Comparison of ENCODE assay signal across 1 cellular context in the genomic region with DNA sequence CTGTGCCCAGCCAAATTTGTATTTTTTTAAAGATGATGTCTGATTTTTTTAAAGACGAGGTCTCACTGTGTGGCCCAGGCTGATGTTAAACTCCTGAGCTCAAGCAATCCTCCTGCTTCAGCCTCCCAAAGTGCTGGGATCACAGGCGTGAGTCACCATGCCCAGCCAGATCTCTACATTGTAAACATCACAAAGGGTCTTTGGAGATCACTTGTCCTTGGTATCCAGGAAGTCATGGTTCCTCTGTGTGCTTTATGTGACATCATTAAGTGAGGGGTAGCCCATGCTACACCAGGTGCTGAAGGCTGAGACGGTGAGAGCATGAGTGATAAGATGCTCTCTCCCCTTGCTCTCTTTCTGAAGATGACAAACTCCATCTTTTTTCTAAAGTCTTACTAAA.
TF ChIP-seq lines count a peak whose summit lies in the region.

No MANE protein-coding gene starts in this region.

TF ChIP-seq in K562, 482 proteins besides CTCF, POLR2A, EP300 and RAD21:
- TF ChIP-seq ZFPM2 (CRISPR knock-in tag; IDR thresholded peaks at IDR 0.05): no peak
- TF ChIP-seq, protein P1, sequence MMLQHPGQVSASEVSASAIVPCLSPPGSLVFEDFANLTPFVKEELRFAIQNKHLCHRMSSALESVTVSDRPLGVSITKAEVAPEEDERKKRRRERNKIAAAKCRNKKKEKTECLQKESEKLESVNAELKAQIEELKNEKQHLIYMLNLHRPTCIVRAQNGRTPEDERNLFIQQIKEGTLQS (IDR thresholded peaks at IDR 0.05): 0 out of 2 replicates have a peak, but pooled peaks have one; percentile 13
- TF ChIP-seq, protein P1 (CRISPR knock-in tag; conservative IDR thresholded peaks at IDR 0.05): no peak
